ENCODE assay signal across 22 cellular contexts in the genomic region with DNA sequence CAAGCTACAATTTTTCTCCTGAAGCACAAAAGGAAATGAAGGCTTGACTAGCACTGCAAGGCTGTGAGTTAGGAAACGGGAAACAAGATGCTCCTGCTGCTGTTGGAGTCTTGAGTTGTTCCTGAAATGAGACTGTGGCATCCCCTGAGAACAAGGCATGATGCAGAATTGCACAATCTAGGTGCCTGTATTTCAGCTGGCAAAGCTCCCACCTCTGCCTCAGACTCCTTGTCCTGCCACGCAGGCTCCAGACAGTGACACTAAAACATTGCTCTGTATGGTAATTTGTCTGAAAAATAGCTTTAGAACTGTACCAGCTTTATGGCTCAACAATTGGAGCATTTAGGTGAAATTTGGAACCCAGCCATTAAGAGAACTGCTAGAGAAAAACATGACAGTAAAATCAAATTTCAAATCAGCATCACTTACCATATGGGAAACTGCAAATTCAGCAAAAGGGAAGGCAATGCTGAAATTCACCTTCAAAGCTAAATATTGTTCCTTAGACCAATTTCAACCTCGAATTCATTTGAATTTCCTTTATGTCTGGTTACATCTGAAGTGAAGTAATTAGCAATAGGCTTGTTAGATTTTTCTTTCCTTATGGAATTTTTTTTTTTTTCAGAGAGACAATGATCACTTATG.
DNase-seq lines count a peak whose midpoint lies in the region; ATAC-seq and TF ChIP-seq lines count a peak whose summit lies in the region.
"Had no signal": no experiment of that assay in that cellular context is flagged by ENCODE, and none has a peak within 500 bp of the region (broad histone marks: within the 10 kb centered on the region; RNA-seq: fewer than 3 reads in every experiment).

No MANE protein-coding gene starts in this region.

- H3K79me2 ChIP-seq in SK-N-SH (ENCODE audit: insufficient read depth): no peaks in the 10 kb centered on the region
- H3K79me2 ChIP-seq: parathyroid adenoma had no signal

- H3K4me1 Mint-ChIP-seq in MCF 10A (ENCODE audit: insufficient read depth, unreplicated experiment): peaks cover 7% of the 10 kb centered on the region
- H3K4me1 Mint-ChIP-seq: activated naive CD8-positive, alpha-beta T cell treated with anti-CD3 and anti-CD28 coated beads, Interleukin-2, amount 10 ng/mL, durations not matched to agents 7 days and 5 days; CD4-positive, alpha-beta memory T cell had no signal

- TF ChIP-seq RAD21 in SK-N-SH (IDR thresholded peaks at IDR 0.05; ENCODE audit: low read length): no peak

- no TSS peak for BruUV-seq in MCF 10A (replicated peaks; lab: Mats Ljungman, UMichigan)

- intact Hi-C loops in MCF 10A (cut with micrococcal nuclease): no loop called here

- no peaks in the 10 kb centered on the region for H3K9me2 ChIP-seq in SK-N-SH

- H3K9me3 ChIP-seq in SK-N-SH: no peaks in the 10 kb centered on the region

- H3F3A ChIP-seq in SK-N-SH (replicated peaks; ENCODE audit: insufficient read depth): peaks cover 5% of the 10 kb centered on the region

- CTCF ChIA-PET in SK-N-SH (lab: Yijun Ruan, JAX): no interaction called here
- CTCF ChIA-PET in MCF 10A (lab: Yijun Ruan, JAX): no interaction called here

- no peaks in the 10 kb centered on the region for H3K36me3 Mint-ChIP-seq in MCF 10A (ENCODE audit: insufficient read depth, unreplicated experiment)
- H3K36me3 Mint-ChIP-seq: activated naive CD8-positive, alpha-beta T cell treated with anti-CD3 and anti-CD28 coated beads, Interleukin-2, amount 10 ng/mL, durations not matched to agents 7 days and 5 days; CD4-positive, alpha-beta memory T cell; stimulated activated memory B cell treated with anti-CD40 and anti-IgM and Interleukin-4, amounts not matched to agents 10 μg/mL and 1 μg/mL and 100 μg/mL, for 72 hours had no signal

- no peak overlapping the region for H3K4me2 ChIP-seq in SK-N-SH
- H3K4me2 ChIP-seq: GM23338 had no signal

- H4K20me1 ChIP-seq in SK-N-SH (ENCODE audit: insufficient read depth): no peaks in the 10 kb centered on the region

- ATAC-seq in SK-N-SH treated with all-trans-retinoic acid at 6 μM for 48 hours: no peak
- no peak for ATAC-seq in GM21423 (IDR thresholded peaks at IDR 0.05; ENCODE audit: unreplicated experiment)
- ATAC-seq: activated T-cell treated with anti-CD3 and anti-CD28 coated beads, Interleukin-2, amount 50 U/mL, for 4 hours; GM23338; left lung; stimulated activated memory B cell treated with anti-CD40 and anti-IgM and Interleukin-4, amounts not matched to agents 10 μg/mL and 1 μg/mL and 100 μg/mL, for 72 hours had no signal

- H2AFZ ChIP-seq in SK-N-SH (ENCODE audit: low read depth): no peak overlapping the region; the same call in 1 of the 2 replicates
- H2AFZ ChIP-seq: GM23338, parathyroid adenoma had no signal

- no peaks in the 10 kb centered on the region for H3K36me3 ChIP-seq in SK-N-SH (replicated peaks in 1 of 2; ENCODE audit: control insufficient read depth in 1 of 2, insufficient read depth in 2 of 2, low read length in 1 of 2)
- H3K36me3 ChIP-seq: left lung, upper lobe of left lung had no signal

- no peaks in the 10 kb centered on the region for H3K27me3 ChIP-seq in SK-N-SH (ENCODE audit: insufficient read depth)
- H3K27me3 ChIP-seq: left lung, upper lobe of left lung had no signal

- DNase-seq in SK-N-SH: no peak
- peak; percentile 76 for DNase-seq in MCF 10A (ENCODE audit: unreplicated experiment)
- DNase-seq in medulla oblongata (ENCODE audit: extremely low spot score): peak; percentile 33
- no peak for DNase-seq in DMS153 treated with DMSO at 0.1 percent for 48 hours (lab: John Stamatoyannopoulos, UW; ENCODE audit: unreplicated experiment)
- DNase-seq in cerebellum (ENCODE audit: low spot score): no peak
- DNase-seq in activated naive CD4-positive, alpha-beta T cell (lab: John Stamatoyannopoulos, UW): no peak
- DNase-seq: activated naive CD8-positive, alpha-beta T cell treated with anti-CD3 and anti-CD28 coated beads, Interleukin-2, amount 10 ng/mL, durations not matched to agents 7 days and 5 days; activated T-cell treated with anti-CD3 and anti-CD28 coated beads, Interleukin-2, amount 50 U/mL, for 4 hours; CD4-positive, alpha-beta memory T cell; central memory CD4-positive, alpha-beta T cell; effector memory CD4-positive, alpha-beta T cell; Karpas-422; left lung; NCI-H1436 treated with DMSO at 0.1 percent for 48 hours; NCI-H446 had no signal

- H3K4me1 ChIP-seq in SK-N-SH (ENCODE audit: control insufficient read depth in 1 of 2, insufficient read depth in 2 of 2, low read depth in 1 of 2, low read length in 1 of 2): peaks cover 0 to 3% of the 10 kb centered on the region in 2 experiments; a peak in 1 of 4 replicates
- H3K4me1 ChIP-seq: left lung, parathyroid adenoma, upper lobe of left lung had no signal

- TF ChIP-seq CTCF in SK-N-SH (IDR thresholded peaks at IDR 0.05) (no peak), MCF 10A (IDR thresholded peaks at IDR 0.05; ENCODE audit: unreplicated experiment) (no peak)

- peaks cover 10% of the 10 kb centered on the region for H3K27me3 Mint-ChIP-seq in MCF 10A (ENCODE audit: insufficient read depth, unreplicated experiment)

- peaks cover 6% of the 10 kb centered on the region for H3K9me3 Mint-ChIP-seq in MCF 10A (ENCODE audit: unreplicated experiment)
- H3K9me3 Mint-ChIP-seq: activated naive CD8-positive, alpha-beta T cell treated with anti-CD3 and anti-CD28 coated beads, Interleukin-2, amount 10 ng/mL, durations not matched to agents 7 days and 5 days; activated T-cell treated with anti-CD3 and anti-CD28 coated beads, Interleukin-2, amount 50 U/mL, for 4 hours had no signal

- no peak overlapping the region for H3K27ac Mint-ChIP-seq in MCF 10A (ENCODE audit: low read depth, unreplicated experiment)
- H3K27ac Mint-ChIP-seq: activated naive CD8-positive, alpha-beta T cell treated with anti-CD3 and anti-CD28 coated beads, Interleukin-2, amount 10 ng/mL, durations not matched to agents 7 days and 5 days; CD4-positive, alpha-beta memory T cell; GM23338; stimulated activated memory B cell treated with anti-CD40 and anti-IgM and Interleukin-4, amounts not matched to agents 10 μg/mL and 1 μg/mL and 100 μg/mL, for 72 hours had no signal

- no peak overlapping the region for H3K27ac ChIP-seq in SK-N-SH (ENCODE audit: low read depth in 2 of 2, low read length in 1 of 2)
- H3K27ac ChIP-seq: HL-60, left lung, parathyroid adenoma, upper lobe of left lung had no signal

- 43% methylated on average over 3 of the region's 3 CpGs for WGBS in SK-N-SH (ENCODE audit: low lambda C conversion rate)

- no peak overlapping the region for H3K9ac ChIP-seq in SK-N-SH
- H3K9ac ChIP-seq: parathyroid adenoma had no signal

- no peak overlapping the region for H3K4me3 ChIP-seq in SK-N-SH (ENCODE audit: low read depth in 2 of 2, low read length in 1 of 2)
- H3K4me3 ChIP-seq: GM23338, left lung, upper lobe of left lung had no signal

- TF ChIP-seq EP300 in SK-N-SH (IDR thresholded peaks at IDR 0.05; ENCODE audit: borderline replicate concordance in 1 of 2, low read depth in 1 of 2, low read length in 1 of 2): no peak

- no peak overlapping the region for H3K4me3 Mint-ChIP-seq in MCF 10A (ENCODE audit: unreplicated experiment)
- H3K4me3 Mint-ChIP-seq: activated naive CD8-positive, alpha-beta T cell treated with anti-CD3 and anti-CD28 coated beads, Interleukin-2, amount 10 ng/mL, durations not matched to agents 7 days and 5 days; activated T-cell treated with anti-CD3 and anti-CD28 coated beads, Interleukin-2, amount 50 U/mL, for 4 hours; CD4-positive, alpha-beta memory T cell; GM23338; stimulated activated memory B cell treated with anti-CD40 and anti-IgM and Interleukin-4, amounts not matched to agents 10 μg/mL and 1 μg/mL and 100 μg/mL, for 72 hours had no signal

- POLR2A ChIA-PET in SK-N-SH (lab: Yijun Ruan, JAX) (no interaction called here), MCF 10A (lab: Yijun Ruan, JAX) (interaction anchor here (1.0 kb wide), 1 partner anchor 14 kb away, joined by 6 read pairs; no protein-coding TSS in a partner anchor)

TF ChIP-seq in SK-N-SH treated with all-trans-retinoic acid at 6 μM for 48 hours, 23 proteins besides CTCF, POLR2A, EP300 and RAD21:
- TF ChIP-seq ISL1 (CRISPR knock-in tag; IDR thresholded peaks at IDR 0.05): 0 out of 2 replicates have a peak, but pooled peaks have one; percentile 17
- TF ChIP-seq, protein P1, sequence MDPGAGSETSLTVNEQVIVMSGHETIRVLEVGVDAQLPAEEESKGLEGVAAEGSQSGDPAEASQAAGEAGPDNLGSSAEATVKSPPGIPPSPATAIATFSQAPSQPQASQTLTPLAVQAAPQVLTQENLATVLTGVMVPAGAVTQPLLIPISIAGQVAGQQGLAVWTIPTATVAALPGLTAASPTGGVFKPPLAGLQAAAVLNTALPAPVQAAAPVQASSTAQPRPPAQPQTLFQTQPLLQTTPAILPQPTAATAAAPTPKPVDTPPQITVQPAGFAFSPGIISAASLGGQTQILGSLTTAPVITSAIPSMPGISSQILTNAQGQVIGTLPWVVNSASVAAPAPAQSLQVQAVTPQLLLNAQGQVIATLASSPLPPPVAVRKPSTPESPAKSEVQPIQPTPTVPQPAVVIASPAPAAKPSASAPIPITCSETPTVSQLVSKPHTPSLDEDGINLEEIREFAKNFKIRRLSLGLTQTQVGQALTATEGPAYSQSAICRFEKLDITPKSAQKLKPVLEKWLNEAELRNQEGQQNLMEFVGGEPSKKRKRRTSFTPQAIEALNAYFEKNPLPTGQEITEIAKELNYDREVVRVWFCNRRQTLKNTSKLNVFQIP (CRISPR knock-in tag; IDR thresholded peaks at IDR 0.05; ENCODE audit: borderline replicate concordance, low read depth): no peak

TF ChIP-seq in SK-N-SH, 30 proteins besides CTCF, POLR2A, EP300 and RAD21 (continues in another document):
- no peak for TF ChIP-seq RCOR1 (IDR thresholded peaks at IDR 0.05; ENCODE audit: low read length)
- TF ChIP-seq, protein P2, sequence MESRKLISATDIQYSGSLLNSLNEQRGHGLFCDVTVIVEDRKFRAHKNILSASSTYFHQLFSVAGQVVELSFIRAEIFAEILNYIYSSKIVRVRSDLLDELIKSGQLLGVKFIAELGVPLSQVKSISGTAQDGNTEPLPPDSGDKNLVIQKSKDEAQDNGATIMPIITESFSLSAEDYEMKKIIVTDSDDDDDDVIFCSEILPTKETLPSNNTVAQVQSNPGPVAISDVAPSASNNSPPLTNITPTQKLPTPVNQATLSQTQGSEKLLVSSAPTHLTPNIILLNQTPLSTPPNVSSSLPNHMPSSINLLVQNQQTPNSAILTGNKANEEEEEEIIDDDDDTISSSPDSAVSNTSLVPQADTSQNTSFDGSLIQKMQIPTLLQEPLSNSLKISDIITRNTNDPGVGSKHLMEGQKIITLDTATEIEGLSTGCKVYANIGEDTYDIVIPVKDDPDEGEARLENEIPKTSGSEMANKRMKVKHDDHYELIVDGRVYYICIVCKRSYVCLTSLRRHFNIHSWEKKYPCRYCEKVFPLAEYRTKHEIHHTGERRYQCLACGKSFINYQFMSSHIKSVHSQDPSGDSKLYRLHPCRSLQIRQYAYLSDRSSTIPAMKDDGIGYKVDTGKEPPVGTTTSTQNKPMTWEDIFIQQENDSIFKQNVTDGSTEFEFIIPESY (IDR thresholded peaks at IDR 0.05; ENCODE audit: borderline replicate concordance, low read depth): no peak

Comparison
In these comparisons a context has a peak if more than half of its experiments do, and no peak if none do; other contexts are left out.
1. DNase-seq: peak in MCF 10A (single experiment) and medulla oblongata (single experiment); none in SK-N-SH (single experiment), DMS153 treated with DMSO at 0.1 percent for 48 hours (single experiment), cerebellum (single experiment) and activated naive CD4-positive, alpha-beta T cell (0 of 4).